8 cellular contexts compared by ENCODE assay signal in genomic region chrX:48474127-48474526, GRCh38. TPM values are rescaled to one million over a fixed set of nuclear protein-coding genes. Genes with fewer than 3 reads are reported as not detected.
A peak's percentile ranks its signal among the peaks of the same experiment; 100 is the strongest.
DNase-seq lines count a peak whose midpoint lies in the region; ATAC-seq, FAIRE-seq and TF ChIP-seq lines count a peak whose summit lies in the region.
"Had no signal": no experiment of that assay in that cellular context is flagged by ENCODE, and none has a peak within 500 bp of the region (broad histone marks: within the 10 kb centered on the region; RNA-seq: fewer than 3 reads in every experiment).

No MANE protein-coding gene starts in this region.

- TF ChIP-seq CTCF in kidney epithelial cell (IDR thresholded peaks at IDR 0.05; ENCODE audit: insufficient read depth, low read length, poor library complexity, severe bottlenecking) (peak; percentile 34), pancreas (IDR thresholded peaks at IDR 0.05) (no peak)

- H3K4me3 ChIP-seq in kidney epithelial cell (ENCODE audit: low read depth, low read length) (no peak overlapping the region), pancreas (no peak overlapping the region)

- no peak for FAIRE-seq in pancreas (lab: Jason Lieb, UNC)
- FAIRE-seq: A204.1 had no signal

- no peaks in the 10 kb centered on the region for H3K9me3 ChIP-seq in pancreas

- H3K27ac ChIP-seq in pancreas = no peak overlapping the region

- no peaks in the 10 kb centered on the region for H3K27me3 ChIP-seq in kidney epithelial cell (ENCODE audit: control insufficient read depth, insufficient read depth, low read length)
- no peaks in the 10 kb centered on the region for H3K27me3 ChIP-seq in pancreas

- intact Hi-C loops in pancreas (cut with DNase I) = no loop called here

- DNase-seq in DMS53 (lab: John Stamatoyannopoulos, UW) = peak; percentile 17
- DNase-seq in DMS53 treated with DMSO at 0.1 percent for 48 hours (lab: John Stamatoyannopoulos, UW; ENCODE audit: unreplicated experiment) = no peak
- peak; percentile 41 for DNase-seq in RPMI7951 (ENCODE audit: low read depth)
- no peak for DNase-seq in kidney epithelial cell (ENCODE audit: low read depth)
- DNase-seq in medulla oblongata (ENCODE audit: extremely low spot score) = no peak
- DNase-seq in pancreas = no peak
- DNase-seq: NCI-H2029 had no signal

- no peaks in the 10 kb centered on the region for H3K4me1 ChIP-seq in pancreas

- ATAC-seq in pancreas = no peak

- WGBS in pancreas, 2 donors = 43 to 59% methylated on average over 10 of the region's 10 CpGs

- H3K36me3 ChIP-seq in kidney epithelial cell (ENCODE audit: control insufficient read depth, insufficient read depth, low read length) (no peaks in the 10 kb centered on the region), pancreas (no peaks in the 10 kb centered on the region)

RNA-seq across cellular contexts. Expression of gene FTSJ1, which starts 1.9 kb away (rescaled TPM):
- 120 and 137 TPM in 2 replicates for total RNA-seq in RPMI7951 (2014; rRNA removed; shearing (Covaris generic))
- total RNA-seq in kidney epithelial cell (80.3 and 91.4 TPM in 2 replicates), pancreas (10 to 100 TPM; 14.8 to 24.0 (median 17.9) TPM)
- polyA plus RNA-seq in pancreas = 10 to 100 TPM; 32.2 to 35.5 TPM

RNA-seq across cellular contexts. Expression of gene SLC38A5, which starts 4.1 kb away (rescaled TPM):
- total RNA-seq in RPMI7951 (2014; rRNA removed; shearing (Covaris generic)) = 0.24 and 0.98 TPM in 2 replicates
- total RNA-seq in kidney epithelial cell (28.3 and 32.8 TPM in 2 replicates), pancreas (100 to 1,000 TPM in 4 of 6 donors, 10 to 100 TPM in 2; 63.3 to 235 (median 140) TPM)
- 100 to 1,000 TPM; 250 to 373 TPM for polyA plus RNA-seq in pancreas

RNA-seq across cellular contexts. Expression of gene PORCN, which starts 34.7 kb away (rescaled TPM):
- 27.2 and 33.6 TPM in 2 replicates for total RNA-seq in RPMI7951 (2014; rRNA removed; shearing (Covaris generic))
- total RNA-seq in kidney epithelial cell = 12.7 and 14.5 TPM in 2 replicates
- total RNA-seq in pancreas = 1 to 10 TPM; 2.9 to 4.0 (median 3.7) TPM
- 1 to 10 TPM; 7.5 to 8.5 TPM for polyA plus RNA-seq in pancreas

RNA-seq across cellular contexts. Expression of gene EBP, which starts 47.5 kb away (rescaled TPM):
- total RNA-seq in RPMI7951 (2014; rRNA removed; shearing (Covaris generic)) = 135 and 174 TPM in 2 replicates
- total RNA-seq in kidney epithelial cell (40.2 and 72.5 TPM in 2 replicates), pancreas (10 to 100 TPM; 13.3 to 21.5 (median 19.8) TPM)
- polyA plus RNA-seq in pancreas = 10 to 100 TPM; 38.1 to 43.4 TPM

Comparison
In these comparisons a context has a peak if more than half of its experiments do, and no peak if none do; other contexts are left out.
1. DNase-seq: peak in DMS53 (single experiment) and RPMI7951 (single experiment); none in DMS53 treated with DMSO at 0.1 percent for 48 hours (single experiment), kidney epithelial cell (single experiment), medulla oblongata (single experiment) and pancreas (0 of 6).
2. RNA of gene SLC38A5, which starts 4.1 kb away (total RNA-seq): 63.3 to 235 TPM in pancreas and 28.3 to 32.8 TPM in kidney epithelial cell; 0.24 to 0.98 TPM in RPMI7951; every median in the first group is over 10 times any median in the second.